15 cellular contexts compared by ENCODE assay signal in the genomic region with DNA sequence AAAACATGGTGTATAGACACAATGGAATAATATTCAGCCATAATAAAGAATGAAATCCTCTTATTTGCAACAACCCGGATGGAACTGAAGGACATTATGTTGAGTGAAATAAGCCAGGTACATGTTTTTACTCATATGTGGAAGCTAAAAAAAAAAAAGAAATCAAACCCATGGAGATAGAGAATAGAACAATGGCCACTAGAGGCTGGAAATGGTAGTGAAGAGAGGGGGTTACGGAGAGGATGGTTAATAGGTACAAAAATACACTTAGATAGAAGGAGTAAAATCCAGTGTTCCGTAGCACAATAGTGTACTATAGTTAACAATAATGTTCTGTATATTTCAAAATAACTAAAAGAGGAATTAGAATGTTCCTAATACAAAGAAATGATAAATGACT. TPM values are rescaled to one million over a fixed set of nuclear protein-coding genes. Genes with fewer than 3 reads are reported as not detected.
DNase-seq lines count a peak whose midpoint lies in the region; ATAC-seq and TF ChIP-seq lines count a peak whose summit lies in the region.
"Had no signal": no experiment of that assay in that cellular context is flagged by ENCODE, and none has a peak within 500 bp of the region (broad histone marks: within the 10 kb centered on the region; RNA-seq: fewer than 3 reads in every experiment).

No MANE protein-coding gene starts in this region.

- TF ChIP-seq CTCF in GM12864 (IDR thresholded peaks at IDR 0.05; ENCODE audit: low read depth, low read length, missing control alignments): peak; percentile 36
- peak; percentile 19 for TF ChIP-seq CTCF in cardiac fibroblast (IDR thresholded peaks at IDR 0.05; ENCODE audit: low read depth, low read length)
- peak; percentile 47 for TF ChIP-seq CTCF in progenitor cell of endocrine pancreas (IDR thresholded peaks at IDR 0.05; ENCODE audit: unreplicated experiment)
- TF ChIP-seq CTCF in omental fat pad (IDR thresholded peaks at IDR 0.05): no peak

- no peak overlapping the region for H3K4me3 Mint-ChIP-seq in progenitor cell of endocrine pancreas (ENCODE audit: low read depth)
- H3K4me3 Mint-ChIP-seq in activated CD4-positive, alpha-beta T cell treated with anti-CD3 and anti-CD28 coated beads for 36 hours: no peak overlapping the region
- H3K4me3 Mint-ChIP-seq: mesothelial cell of epicardium had no signal

- DNase-seq in GM12864 (ENCODE audit: low read depth) (no peak), Kasumi-1 (lab: John Stamatoyannopoulos, UW) (peak; percentile 20 to 70), cardiac fibroblast (ENCODE audit: low read depth in 2 of 2) (no peak), progenitor cell of endocrine pancreas (ENCODE audit: low spot score, unreplicated experiment) (no peak), omental fat pad (ENCODE audit: low spot score) (no peak)
- DNase-seq in activated CD4-positive, alpha-beta T cell treated with anti-CD3 and anti-CD28 coated beads for 36 hours: no peak
- DNase-seq: DMS79 treated with DMSO at 0.1 percent for 48 hours, NCI-H1048, NCI-H524 treated with DMSO at 0.1 percent for 48 hours, SW 1271 had no signal

- CTCF ChIA-PET in activated CD4-positive, alpha-beta T cell treated with anti-CD3 and anti-CD28 coated beads for 36 hours (lab: Charles Lee): no interaction called here

- H3K4me3 ChIP-seq in GM12864 (ENCODE audit: low read depth, low read length) (no peak overlapping the region), cardiac fibroblast (replicated peaks in 1 of 2; ENCODE audit: low read depth in 2 of 2, low read length in 2 of 2) (no peak overlapping the region)

- H3K9me3 Mint-ChIP-seq in progenitor cell of endocrine pancreas (ENCODE audit: low read depth): no peaks in the 10 kb centered on the region
- H3K9me3 Mint-ChIP-seq in activated CD4-positive, alpha-beta T cell treated with anti-CD3 and anti-CD28 coated beads for 36 hours (ENCODE audit: low read depth): no peaks in the 10 kb centered on the region
- H3K9me3 Mint-ChIP-seq: mesothelial cell of epicardium had no signal

- POLR2A ChIA-PET in activated CD4-positive, alpha-beta T cell treated with anti-CD3 and anti-CD28 coated beads for 36 hours (lab: Charles Lee): no interaction called here

- no peaks in the 10 kb centered on the region for H3K27me3 Mint-ChIP-seq in progenitor cell of endocrine pancreas
- H3K27me3 Mint-ChIP-seq in activated CD4-positive, alpha-beta T cell treated with anti-CD3 and anti-CD28 coated beads for 36 hours: peaks cover 19% of the 10 kb centered on the region

- intact Hi-C loops in activated CD4-positive, alpha-beta T cell treated with anti-CD3 and anti-CD28 coated beads for 36 hours (cut with DNase I, micrococcal nuclease): loop anchor here in 1 of 2 experiments (5.0 kb wide), 1 partner anchor 198 kb away; no protein-coding TSS in a partner anchor

- ATAC-seq in omental fat pad (ENCODE audit: low FRiP score) (no peak), HG03097 (IDR thresholded peaks at IDR 0.05; ENCODE audit: low FRiP score, unreplicated experiment) (no peak)
- ATAC-seq in activated CD4-positive, alpha-beta T cell treated with anti-CD3 and anti-CD28 coated beads for 36 hours: no peak

- peaks cover 8% of the 10 kb centered on the region for H3K4me1 Mint-ChIP-seq in progenitor cell of endocrine pancreas (ENCODE audit: low read depth)
- peaks cover 4% of the 10 kb centered on the region for H3K4me1 Mint-ChIP-seq in activated CD4-positive, alpha-beta T cell treated with anti-CD3 and anti-CD28 coated beads for 36 hours

- no peak overlapping the region for H3K27ac Mint-ChIP-seq in progenitor cell of endocrine pancreas
- H3K27ac Mint-ChIP-seq in activated CD4-positive, alpha-beta T cell treated with anti-CD3 and anti-CD28 coated beads for 36 hours: no peak overlapping the region
- H3K27ac Mint-ChIP-seq: mesothelial cell of epicardium had no signal

- H3K36me3 Mint-ChIP-seq in progenitor cell of endocrine pancreas (ENCODE audit: insufficient read depth): no peaks in the 10 kb centered on the region
- H3K36me3 Mint-ChIP-seq in activated CD4-positive, alpha-beta T cell treated with anti-CD3 and anti-CD28 coated beads for 36 hours (ENCODE audit: low read depth): no peaks in the 10 kb centered on the region
- H3K36me3 Mint-ChIP-seq: mesothelial cell of epicardium had no signal

RNA-seq across cellular contexts. Expression of a gene that starts 12.8 kb away (rescaled TPM):
- total RNA-seq in progenitor cell of endocrine pancreas (not detected in 2 replicates), omental fat pad (under 1 TPM in 2 of 4 donors, not detected in 2; 0.06 to 0.09 TPM)
- not detected for total RNA-seq in activated CD4-positive, alpha-beta T cell treated with anti-CD3 and anti-CD28 coated beads for 36 hours
- total RNA-seq: bronchial epithelial cell, renal cortical epithelial cell, subcutaneous adipose tissue had no signal

RNA-seq across cellular contexts. Expression of a gene that starts 26.6 kb away (rescaled TPM):
- total RNA-seq in progenitor cell of endocrine pancreas: 74.2 and 74.4 TPM in 2 replicates
- 10 to 100 TPM in 2 of 4 donors, 1 to 10 TPM in 2; 3.8 to 24.7 (median 10.1) TPM for total RNA-seq in omental fat pad
- under 1 TPM; 0.58 to 0.94 TPM for total RNA-seq in activated CD4-positive, alpha-beta T cell treated with anti-CD3 and anti-CD28 coated beads for 36 hours

Comparison
In these comparisons a context has a peak if more than half of its experiments do, and no peak if none do; other contexts are left out.
1. DNase-seq: peak in Kasumi-1 (2 of 2); none in GM12864 (single experiment), cardiac fibroblast (0 of 2), progenitor cell of endocrine pancreas (single experiment), omental fat pad (single experiment) and activated CD4-positive, alpha-beta T cell treated with anti-CD3 and anti-CD28 coated beads for 36 hours (single experiment).
2. CTCF ChIP-seq: peak in GM12864 (single experiment), cardiac fibroblast (single experiment) and progenitor cell of endocrine pancreas (single experiment); none in omental fat pad (0 of 3).